Comparison of ENCODE assay signal across 17 cellular contexts in genomic region chr3:55235416-55235815, GRCh38.
DNase-seq lines count a peak whose midpoint lies in the region; ATAC-seq, FAIRE-seq and TF ChIP-seq lines count a peak whose summit lies in the region.
"Had no signal": no experiment of that assay in that cellular context is flagged by ENCODE, and none has a peak within 500 bp of the region (broad histone marks: within the 10 kb centered on the region; RNA-seq: fewer than 3 reads in every experiment).

No MANE protein-coding gene starts in this region.

- peak overlapping the region; percentile 23; the same call in 1 of the 2 replicates for H3K4me2 ChIP-seq in IMR-90 (ENCODE audit: low read depth, low read length)
- no peak overlapping the region for H3K4me2 ChIP-seq in astrocyte (ENCODE audit: low read length)
- H3K4me2 ChIP-seq: GM23338, KMS-11 had no signal

- no peak overlapping the region for H2AK5ac ChIP-seq in IMR-90 (ENCODE audit: low read depth, low read length)

- H3K36me3 Mint-ChIP-seq in astrocyte (ENCODE audit: low read depth, unreplicated experiment) = no peaks in the 10 kb centered on the region

- H4K20me1 ChIP-seq in IMR-90 (ENCODE audit: insufficient read depth, low read length) (no peaks in the 10 kb centered on the region), astrocyte (ENCODE audit: insufficient read depth, low read length) (no peaks in the 10 kb centered on the region)

- peaks cover 4% of the 10 kb centered on the region for H3K9me1 ChIP-seq in IMR-90 (ENCODE audit: insufficient read depth, low read length)

- TF ChIP-seq CTCF in IMR-90 (conservative IDR thresholded peaks at IDR 0.05; ENCODE audit: low read depth, low read length) = no peak
- no peak for TF ChIP-seq CTCF in astrocyte (IDR thresholded peaks at IDR 0.05; ENCODE audit: insufficient read depth, low read depth, low read length)

- peak overlapping the region in 1 of 2 experiments; percentile 45; a peak in 1 of 4 replicates for H4K8ac ChIP-seq in IMR-90 (ENCODE audit: low read depth in 2 of 2, low read length in 2 of 2)

- H3K27me3 Mint-ChIP-seq in astrocyte (ENCODE audit: low read depth, unreplicated experiment) = peaks cover 20% of the 10 kb centered on the region

- H3K9me3 Mint-ChIP-seq in astrocyte (ENCODE audit: unreplicated experiment) = peaks cover 6% of the 10 kb centered on the region
- H3K9me3 Mint-ChIP-seq: GM23338 had no signal

- in situ Hi-C loops in IMR-90 (cut with MboI; ENCODE audit: low sequenced_read_pairs) = no loop called here

- no peak overlapping the region for H3K56ac ChIP-seq in IMR-90 (ENCODE audit: extremely low read depth, insufficient read depth, low read length)

- no peak overlapping the region for H3K4me3 ChIP-seq in IMR-90 (ENCODE audit: insufficient read depth, low read depth, low read length)
- no peak overlapping the region for H3K4me3 ChIP-seq in astrocyte (ENCODE audit: insufficient read depth, low read depth, low read length)
- H3K4me3 ChIP-seq: GM23338 had no signal

- no peaks in the 10 kb centered on the region for H3K4me1 Mint-ChIP-seq in astrocyte (ENCODE audit: low read depth, unreplicated experiment)
- H3K4me1 Mint-ChIP-seq: GM23338 had no signal

- FAIRE-seq in astrocyte (lab: Jason Lieb, UNC) = no peak
- FAIRE-seq: D721Med, G401.6, GM12892 had no signal

- H3K36me3 ChIP-seq in IMR-90 (ENCODE audit: control insufficient read depth, insufficient read depth, low read length) (no peaks in the 10 kb centered on the region), astrocyte (ENCODE audit: insufficient read depth, low read length) (no peaks in the 10 kb centered on the region)
- H3K36me3 ChIP-seq: BE2C had no signal

- no peak overlapping the region for H3K23ac ChIP-seq in IMR-90 (ENCODE audit: low read depth, low read length)

- H3K4me1 ChIP-seq in IMR-90 (ENCODE audit: control insufficient read depth, insufficient read depth, low read length) (peaks cover 5% of the 10 kb centered on the region; the same call in 1 of the 2 replicates), astrocyte (ENCODE audit: insufficient read depth, low read length) (no peaks in the 10 kb centered on the region)
- H3K4me1 ChIP-seq: BE2C, Caco-2 had no signal

- no TSS peak for BruUV-seq in IMR-90 (replicated peaks; lab: Mats Ljungman, UMichigan)

- H3K27ac ChIP-seq in IMR-90 (ENCODE audit: insufficient read depth, low read length) (no peak overlapping the region), astrocyte (ENCODE audit: low read depth, low read length) (no peak overlapping the region)
- H3K27ac ChIP-seq: C4-2B, KMS-11 had no signal

- no peak overlapping the region for H3K9ac ChIP-seq in IMR-90 (ENCODE audit: low read depth, low read length)
- no peak overlapping the region for H3K9ac ChIP-seq in astrocyte (ENCODE audit: low read length)
- H3K9ac ChIP-seq: KMS-11 had no signal

- intact Hi-C loops in IMR-90 (cut with micrococcal nuclease) = no loop called here

- no peak overlapping the region for H2AK9ac ChIP-seq in IMR-90 (replicated peaks; ENCODE audit: low read depth, low read length, poor library complexity)

- 0 out of 2 replicates have a peak overlapping the region, but pooled peaks have one; percentile 66 for H2BK120ac ChIP-seq in IMR-90 (ENCODE audit: low read depth, low read length)

- H3K4me3 Mint-ChIP-seq in astrocyte (ENCODE audit: unreplicated experiment) = no peak overlapping the region
- H3K4me3 Mint-ChIP-seq: CD4-positive, alpha-beta T cell; GM23338 had no signal

- no peak overlapping the region; the same call in 1 of the 2 replicates for H3K4ac ChIP-seq in IMR-90 (ENCODE audit: low read depth, low read length)

- no peak for TF ChIP-seq POLR2A in IMR-90 (IDR thresholded peaks at IDR 0.05; ENCODE audit: low read depth, low read length)

- no peak overlapping the region for H4K91ac ChIP-seq in IMR-90 (ENCODE audit: insufficient read depth, low read depth, low read length)

- no peak for TF ChIP-seq RAD21 in IMR-90 (IDR thresholded peaks at IDR 0.05; ENCODE audit: low read length)

- H3K79me1 ChIP-seq in IMR-90 (ENCODE audit: low read depth in 1 of 2, low read length in 2 of 2) = no peaks in the 10 kb centered on the region

- DNase-seq in EH (ENCODE audit: low read depth) = peak; percentile 89
- peak; percentile 60 for DNase-seq in IMR-90
- DNase-seq in astrocyte (ENCODE audit: low read depth) = peak; percentile 56
- DNase-seq in activated CD4-positive, CD25-positive, alpha-beta regulatory T cell (lab: John Stamatoyannopoulos, UW) = no peak
- no peak for DNase-seq in activated CD4-positive, alpha-beta T cell treated with anti-CD3 and anti-CD28 coated beads for 1 hour
- DNase-seq in hippocampal formation (lab: John Stamatoyannopoulos, UW) = no peak
- DNase-seq: BE2C; Caco-2; CD4-positive, alpha-beta T cell; H7 had no signal

- POLR2A ChIA-PET in IMR-90 (lab: Charles Lee; ENCODE audit: unreplicated experiment) = no interaction called here

- no peak overlapping the region for H3K27ac Mint-ChIP-seq in astrocyte (ENCODE audit: unreplicated experiment)
- H3K27ac Mint-ChIP-seq: CD4-positive, alpha-beta T cell; GM23338 had no signal

- no peak overlapping the region for H3K14ac ChIP-seq in IMR-90 (replicated peaks; ENCODE audit: low read depth, low read length)

- H3K27me3 ChIP-seq in IMR-90 (ENCODE audit: control insufficient read depth, insufficient read depth, low read length) (no peaks in the 10 kb centered on the region; the same call in 1 of the 2 replicates), astrocyte (ENCODE audit: insufficient read depth, low read length) (peaks cover 2% of the 10 kb centered on the region)
- H3K27me3 ChIP-seq: BE2C had no signal

- peak overlapping the region; percentile 66; the same call in 1 of the 2 replicates for H4K5ac ChIP-seq in IMR-90 (ENCODE audit: low read depth, low read length)

- no peak overlapping the region for H2AFZ ChIP-seq in IMR-90 (replicated peaks; ENCODE audit: low read length, poor library complexity)
- H2AFZ ChIP-seq in astrocyte (ENCODE audit: low read depth, low read length) = no peak overlapping the region
- H2AFZ ChIP-seq: GM23338 had no signal

- H3K9me3 ChIP-seq in IMR-90 (ENCODE audit: control insufficient read depth, insufficient read depth, low read length) (no peaks in the 10 kb centered on the region), astrocyte (ENCODE audit: insufficient read depth, low read depth, low read length) (no peaks in the 10 kb centered on the region)
- H3K9me3 ChIP-seq: BE2C had no signal

- CTCF ChIA-PET in IMR-90 (lab: Yijun Ruan, JAX) = no interaction called here

- H3K79me2 ChIP-seq in astrocyte (ENCODE audit: insufficient read depth, low read length) = no peaks in the 10 kb centered on the region

- dilution Hi-C loops in IMR-90 (cut with HindIII; ENCODE audit: low sequenced_read_pairs, unreplicated experiment) = no loop called here

- H2BK5ac ChIP-seq in IMR-90 (ENCODE audit: low read depth, low read length, poor library complexity, severe bottlenecking) = peak overlapping the region; percentile 85

- 0 out of 2 replicates have a peak overlapping the region, but pooled peaks have one; percentile 85 for H2BK20ac ChIP-seq in IMR-90 (ENCODE audit: low read depth, low read length)

- ATAC-seq in IMR-90 (ENCODE audit: low read depth) = peak; percentile 66
- ATAC-seq in HG03520 (IDR thresholded peaks at IDR 0.05; ENCODE audit: unreplicated experiment) = no peak
- ATAC-seq: GM23338 had no signal

- no peak overlapping the region for H2BK15ac ChIP-seq in IMR-90 (ENCODE audit: low read depth, low read length)

- peak overlapping the region; percentile 75; the same call in 1 of the 2 replicates for H3K18ac ChIP-seq in IMR-90 (ENCODE audit: low read depth, low read length)

TF ChIP-seq in IMR-90, 13 proteins besides CTCF, POLR2A, EP300 and RAD21:
- TF ChIP-seq USF2 (IDR thresholded peaks at IDR 0.05; ENCODE audit: low read depth, low read length) (no peak), FOS (IDR thresholded peaks at IDR 0.05; ENCODE audit: low read depth, low read length) (no peak), NFE2L2 (IDR thresholded peaks at IDR 0.05; ENCODE audit: low read depth, low read length) (no peak), ELK1 (IDR thresholded peaks at IDR 0.05; ENCODE audit: borderline replicate concordance, low read depth, low read length) (no peak), BHLHE40 (IDR thresholded peaks at IDR 0.05; ENCODE audit: low read depth, low read length) (no peak)

Comparison
In these comparisons a context has a peak if more than half of its experiments do, and no peak if none do; other contexts are left out.
1. DNase-seq: peak in EH (single experiment), IMR-90 (single experiment) and astrocyte (single experiment); none in activated CD4-positive, CD25-positive, alpha-beta regulatory T cell (0 of 4), activated CD4-positive, alpha-beta T cell treated with anti-CD3 and anti-CD28 coated beads for 1 hour (single experiment) and hippocampal formation (0 of 2).